ENCODE assay signal across 12 cellular contexts in the genomic region with DNA sequence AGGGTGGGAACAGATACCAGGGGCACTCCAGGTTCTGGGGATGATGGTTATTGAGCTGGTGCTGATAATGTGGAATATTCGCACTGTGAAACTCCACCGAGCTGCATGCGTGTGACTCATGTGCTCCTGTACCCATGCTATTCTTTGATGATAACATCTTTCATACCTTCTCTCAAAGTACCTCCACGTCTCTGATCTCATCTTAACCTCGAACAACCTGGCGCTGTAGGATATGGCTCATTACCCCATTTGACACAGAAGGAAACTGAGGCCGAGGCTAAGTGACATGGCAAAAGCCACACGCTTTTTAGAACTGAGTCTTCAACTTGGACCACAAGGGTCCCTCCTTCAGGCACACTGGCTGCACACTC. TPM values are rescaled to one million over a fixed set of nuclear protein-coding genes. Genes with fewer than 3 reads are reported as not detected.
DNase-seq lines count a peak whose midpoint lies in the region; ATAC-seq, FAIRE-seq and TF ChIP-seq lines count a peak whose summit lies in the region.
"Had no signal": no experiment of that assay in that cellular context is flagged by ENCODE, and none has a peak within 500 bp of the region (broad histone marks: within the 10 kb centered on the region; RNA-seq: fewer than 3 reads in every experiment).

No MANE protein-coding gene starts in this region.

- H3K4me3 ChIP-seq in Caco-2 (ENCODE audit: low read depth, low read length) = no peak overlapping the region
- H3K4me3 ChIP-seq in small intestine (ENCODE audit: low read depth in 1 of 2, low read length in 2 of 2) = no peak overlapping the region
- H3K4me3 ChIP-seq: heart right ventricle had no signal

- POLR2A ChIA-PET in Caco-2 (lab: Charles Lee) (interaction anchor here (1.2 kb wide), 1 partner anchor 127 kb away, joined by 4 read pairs; the partner anchor contains the start of gene SRSF1), T-cell (lab: Charles Lee) (interaction anchor here in 1 of 2 donors (0.5 kb wide), 1 partner anchor 52 kb away, joined by 5 read pairs; no protein-coding TSS in a partner anchor)

- ATAC-seq in T-cell (replicated peaks in 1 of 4) (peak; percentile 60 to 92 (median 83)), HG03135 (IDR thresholded peaks at IDR 0.05; ENCODE audit: unreplicated experiment) (no peak)
- ATAC-seq: heart right ventricle; natural killer cell treated with Interleukin-12 subunit alpha and Interleukin-12 subunit beta and Interleukin-15 and Interleukin-18, amount 100 ng/mL, for 72 hours had no signal

- CTCF ChIA-PET in Caco-2 (lab: Charles Lee) (interaction anchor here (0.8 kb wide), 1 partner anchor 127 kb away, joined by 3 read pairs; the partner anchor contains the start of gene SRSF1), T-cell (lab: Charles Lee) (no interaction called here)

- in situ Hi-C loops in GM13976 (cut with MboI; ENCODE audit: low sequenced_read_pairs, unreplicated experiment) = no loop called here

- WGBS in small intestine, 3 donors = 20 to 54% (median 26%) methylated on average over 8 of the region's 8 CpGs

- H3K27ac ChIP-seq in epithelial cell of prostate = peak overlapping the region; percentile 89
- H3K27ac ChIP-seq in small intestine (ENCODE audit: low read depth in 1 of 2, low read length in 1 of 2) = no peak overlapping the region

- H3K9me3 Mint-ChIP-seq in Caco-2 (ENCODE audit: unreplicated experiment) (no peaks in the 10 kb centered on the region), T-cell (peaks cover 0 to 4% (median 0%) of the 10 kb centered on the region in 3 donors)
- H3K9me3 Mint-ChIP-seq: activated B cell treated with CpG ODN at 0.5 μM for 24 hours; natural killer cell treated with Interleukin-12 subunit alpha and Interleukin-12 subunit beta and Interleukin-15 and Interleukin-18, amount 100 ng/mL, for 72 hours had no signal

- TF ChIP-seq CTCF in Caco-2 (IDR thresholded peaks at IDR 0.05; ENCODE audit: insufficient read depth in 1 of 2, low read depth in 1 of 2, low read length in 1 of 2, severe bottlenecking in 1 of 2, unreplicated experiment in 1 of 2) = no peak
- no peak for TF ChIP-seq CTCF in GM13976 (IDR thresholded peaks at IDR 0.05; ENCODE audit: borderline replicate concordance, control extremely low read depth, extremely low read depth, insufficient read depth, missing control alignments)

- peak overlapping the region; percentile 86 for H3K27ac Mint-ChIP-seq in Caco-2 (ENCODE audit: unreplicated experiment)
- H3K27ac Mint-ChIP-seq in T-cell = no peak overlapping the region
- H3K27ac Mint-ChIP-seq: activated B cell treated with CpG ODN at 0.5 μM for 24 hours; natural killer cell treated with Interleukin-12 subunit alpha and Interleukin-12 subunit beta and Interleukin-15 and Interleukin-18, amount 100 ng/mL, for 72 hours had no signal

- H3K9me3 ChIP-seq in Caco-2 (no peaks in the 10 kb centered on the region), small intestine (ENCODE audit: control insufficient read depth, low read depth) (no peaks in the 10 kb centered on the region)
- H3K9me3 ChIP-seq: heart right ventricle had no signal

- H3K4me1 ChIP-seq in Caco-2 (peaks cover 42% of the 10 kb centered on the region), small intestine (ENCODE audit: control insufficient read depth in 2 of 2, insufficient read depth in 1 of 2, low read depth in 1 of 2, low read length in 1 of 2) (peaks cover 3 to 7% of the 10 kb centered on the region in 2 donors)

- H3K4me1 Mint-ChIP-seq in Caco-2 (ENCODE audit: low read depth, unreplicated experiment) (peaks cover 50% of the 10 kb centered on the region), T-cell (peaks cover 10 to 18% (median 13%) of the 10 kb centered on the region in 3 donors)

- H3K4me3 Mint-ChIP-seq in Caco-2 (ENCODE audit: unreplicated experiment) (no peak overlapping the region), T-cell (no peak overlapping the region)
- H3K4me3 Mint-ChIP-seq: activated B cell treated with CpG ODN at 0.5 μM for 24 hours; natural killer cell treated with Interleukin-12 subunit alpha and Interleukin-12 subunit beta and Interleukin-15 and Interleukin-18, amount 100 ng/mL, for 72 hours had no signal

- H3K36me3 ChIP-seq in Caco-2 (ENCODE audit: control insufficient read depth, insufficient read depth, low read length) (peaks cover 1% of the 10 kb centered on the region; the same call in 1 of the 2 replicates), small intestine (ENCODE audit: control insufficient read depth in 2 of 2, insufficient read depth in 2 of 2, low read length in 2 of 2) (no peaks in the 10 kb centered on the region)

- no peak for FAIRE-seq in small intestine (lab: Jason Lieb, UNC)

- intact Hi-C loops in Caco-2 (cut with micrococcal nuclease; ENCODE audit: unreplicated experiment) = no loop called here

- no peaks in the 10 kb centered on the region for H3K27me3 Mint-ChIP-seq in Caco-2 (ENCODE audit: insufficient read depth, unreplicated experiment)
- H3K27me3 Mint-ChIP-seq in T-cell = peaks cover 0 to 7% of the 10 kb centered on the region in 2 donors

- BruUV-seq in Caco-2 (replicated peaks; lab: Mats Ljungman, UMichigan) = no TSS peak

- H3K27me3 ChIP-seq in Caco-2 (replicated peaks; ENCODE audit: control insufficient read depth, insufficient read depth, low read length) (no peaks in the 10 kb centered on the region), small intestine (ENCODE audit: control insufficient read depth in 2 of 2, insufficient read depth in 2 of 2, low read length in 2 of 2) (no peaks in the 10 kb centered on the region)
- H3K27me3 ChIP-seq: heart right ventricle had no signal

- DNase-seq in Caco-2 (no peak), T-cell (no peak), epithelial cell of prostate (ENCODE audit: low read depth, low spot score) (no peak), small intestine (peak; percentile 31), GM13976 (ENCODE audit: low spot score) (no peak), HuH-7 (ENCODE audit: low spot score) (no peak), hepatic stellate cell (ENCODE audit: low spot score) (no peak)
- DNase-seq: activated B cell treated with CpG ODN at 0.5 μM for 24 hours, cerebellar nuclear complex, heart right ventricle had no signal

- peaks cover 13% of the 10 kb centered on the region for H3K36me3 Mint-ChIP-seq in Caco-2 (ENCODE audit: insufficient read depth, unreplicated experiment)
- H3K36me3 Mint-ChIP-seq in T-cell = no peaks in the 10 kb centered on the region
- H3K36me3 Mint-ChIP-seq: natural killer cell treated with Interleukin-12 subunit alpha and Interleukin-12 subunit beta and Interleukin-15 and Interleukin-18, amount 100 ng/mL, for 72 hours had no signal

RNA-seq across cellular contexts. Expression of gene MRPS23, which starts 30.2 kb away (rescaled TPM):
- total RNA-seq in Caco-2 (2022) = 72.9 and 75.1 TPM in 2 replicates
- total RNA-seq in T-cell = 10 to 100 TPM; 13.3 to 32.3 (median 25.2) TPM
- 10 to 100 TPM; 15.4 to 49.8 (median 15.9) TPM for polyA plus RNA-seq in small intestine
